ENCODE assay signal across 23 cellular contexts in genomic region chr4:24777528-24777927, GRCh38. TPM values are rescaled to one million over a fixed set of nuclear protein-coding genes. Genes with fewer than 3 reads are reported as not detected.
A peak's percentile ranks its signal among the peaks of the same experiment; 100 is the strongest.
DNase-seq lines count a peak whose midpoint lies in the region; ATAC-seq and TF ChIP-seq lines count a peak whose summit lies in the region.
"Had no signal": no experiment of that assay in that cellular context is flagged by ENCODE, and none has a peak within 500 bp of the region (broad histone marks: within the 10 kb centered on the region; RNA-seq: fewer than 3 reads in every experiment).

No MANE protein-coding gene starts in this region.

- H3F3A ChIP-seq in SK-N-SH (replicated peaks; ENCODE audit: insufficient read depth): peaks cover 28% of the 10 kb centered on the region

- no peak overlapping the region for H3K4me3 Mint-ChIP-seq in MCF 10A (ENCODE audit: unreplicated experiment)
- H3K4me3 Mint-ChIP-seq in T-helper 2 cell treated with Interferon-gamma antibody and Interleukin-4, amounts not matched to agents 5 μg/mL and 100 μg/mL, for 36 hours: no peak overlapping the region
- H3K4me3 Mint-ChIP-seq: CD4-positive, CD25-positive, alpha-beta regulatory T cell had no signal

- H3K27ac Mint-ChIP-seq in MCF 10A (ENCODE audit: low read depth, unreplicated experiment): no peak overlapping the region
- H3K27ac Mint-ChIP-seq in T-helper 2 cell treated with Interferon-gamma antibody and Interleukin-4, amounts not matched to agents 5 μg/mL and 100 μg/mL, for 36 hours: no peak overlapping the region
- H3K27ac Mint-ChIP-seq: CD4-positive, CD25-positive, alpha-beta regulatory T cell had no signal

- H3K9me3 ChIP-seq in breast epithelium: no peaks in the 10 kb centered on the region
- no peaks in the 10 kb centered on the region for H3K9me3 ChIP-seq in SK-N-SH
- H3K9me3 ChIP-seq in aorta (ENCODE audit: control insufficient read depth, low read length): no peaks in the 10 kb centered on the region
- H3K9me3 ChIP-seq: BE2C had no signal

- H3K4me1 Mint-ChIP-seq in MCF 10A (ENCODE audit: insufficient read depth, unreplicated experiment): peaks cover 45% of the 10 kb centered on the region
- H3K4me1 Mint-ChIP-seq in T-helper 2 cell treated with Interferon-gamma antibody and Interleukin-4, amounts not matched to agents 5 μg/mL and 100 μg/mL, for 36 hours (ENCODE audit: low read depth): no peaks in the 10 kb centered on the region
- H3K4me1 Mint-ChIP-seq: CD4-positive, CD25-positive, alpha-beta regulatory T cell had no signal

- H3K36me3 Mint-ChIP-seq in MCF 10A (ENCODE audit: insufficient read depth, unreplicated experiment): no peaks in the 10 kb centered on the region
- no peaks in the 10 kb centered on the region for H3K36me3 Mint-ChIP-seq in T-helper 2 cell treated with Interferon-gamma antibody and Interleukin-4, amounts not matched to agents 5 μg/mL and 100 μg/mL, for 36 hours (ENCODE audit: low read depth)
- H3K36me3 Mint-ChIP-seq: CD4-positive, CD25-positive, alpha-beta regulatory T cell had no signal

- peak overlapping the region; percentile 52; the same call in 1 of the 2 replicates for H3K4me2 ChIP-seq in SK-N-SH

- intact Hi-C loops in breast epithelium (cut with DNase I; ENCODE audit: low total_unique reads): no loop called here
- intact Hi-C loops in MCF 10A (cut with micrococcal nuclease): no loop called here
- intact Hi-C loops in sciatic nerve (cut with DNase I): no loop called here
- intact Hi-C loops in aorta (cut with DNase I): loop anchor here in 1 of 2 donors (5.0 kb wide), 2 partner anchors 45 to 90 kb away; no protein-coding TSS in a partner anchor

- H3K4me1 ChIP-seq in breast epithelium (peaks cover 5 to 23% of the 10 kb centered on the region in 2 donors), SK-N-SH (ENCODE audit: control insufficient read depth in 1 of 2, insufficient read depth in 2 of 2, low read depth in 1 of 2, low read length in 1 of 2) (peaks cover 3 to 26% of the 10 kb centered on the region in 2 experiments), aorta (ENCODE audit: control insufficient read depth in 1 of 2, insufficient read depth in 2 of 2, low read length in 2 of 2) (peaks cover 2 to 6% of the 10 kb centered on the region in 2 donors)
- H3K4me1 ChIP-seq: BE2C had no signal

- no peaks in the 10 kb centered on the region for H3K36me3 ChIP-seq in breast epithelium
- no peaks in the 10 kb centered on the region for H3K36me3 ChIP-seq in SK-N-SH (replicated peaks in 1 of 2; ENCODE audit: control insufficient read depth in 1 of 2, insufficient read depth in 2 of 2, low read length in 1 of 2)
- no peaks in the 10 kb centered on the region for H3K36me3 ChIP-seq in aorta (ENCODE audit: control insufficient read depth in 1 of 2, insufficient read depth in 2 of 2, low read length in 1 of 2)
- H3K36me3 ChIP-seq: BE2C had no signal

- no peak for TF ChIP-seq RAD21 in SK-N-SH (IDR thresholded peaks at IDR 0.05; ENCODE audit: low read length)

- H3K9me2 ChIP-seq in SK-N-SH: no peaks in the 10 kb centered on the region

- H3K27me3 Mint-ChIP-seq in MCF 10A (ENCODE audit: insufficient read depth, unreplicated experiment): no peaks in the 10 kb centered on the region
- no peaks in the 10 kb centered on the region for H3K27me3 Mint-ChIP-seq in T-helper 2 cell treated with Interferon-gamma antibody and Interleukin-4, amounts not matched to agents 5 μg/mL and 100 μg/mL, for 36 hours (ENCODE audit: low read depth)

- H3K4me3 ChIP-seq in breast epithelium (no peak overlapping the region), SK-N-SH (ENCODE audit: low read depth in 2 of 2, low read length in 1 of 2) (no peak overlapping the region), fibroblast of pulmonary artery (replicated peaks; ENCODE audit: low read depth, low read length) (no peak overlapping the region), aorta (ENCODE audit: low read length in 2 of 2) (no peak overlapping the region)

- TF ChIP-seq EP300 in SK-N-SH (IDR thresholded peaks at IDR 0.05; ENCODE audit: borderline replicate concordance in 1 of 2, low read depth in 1 of 2, low read length in 1 of 2): no peak

- H3K9me3 Mint-ChIP-seq in MCF 10A (ENCODE audit: unreplicated experiment): no peaks in the 10 kb centered on the region
- no peaks in the 10 kb centered on the region for H3K9me3 Mint-ChIP-seq in T-helper 2 cell treated with Interferon-gamma antibody and Interleukin-4, amounts not matched to agents 5 μg/mL and 100 μg/mL, for 36 hours

- no TSS peak for BruUV-seq in MCF 10A (replicated peaks; lab: Mats Ljungman, UMichigan)

- no peaks in the 10 kb centered on the region for H4K20me1 ChIP-seq in SK-N-SH (ENCODE audit: insufficient read depth)

- CTCF ChIA-PET in MCF 10A (lab: Yijun Ruan, JAX): interaction anchor here (0.6 to 0.9 kb wide), 2 partner anchors 20 to 202 kb away, joined by 3 read pairs; no protein-coding TSS in a partner anchor
- CTCF ChIA-PET in SK-N-SH (lab: Yijun Ruan, JAX): no interaction called here

- TF ChIP-seq POLR2A in breast epithelium (IDR thresholded peaks at IDR 0.05): no peak

- TF ChIP-seq CTCF in breast epithelium (IDR thresholded peaks at IDR 0.05): no peak
- no peak for TF ChIP-seq CTCF in MCF 10A (IDR thresholded peaks at IDR 0.05; ENCODE audit: unreplicated experiment)
- no peak for TF ChIP-seq CTCF in SK-N-SH (IDR thresholded peaks at IDR 0.05)
- TF ChIP-seq CTCF in fibroblast of pulmonary artery (IDR thresholded peaks at IDR 0.05; ENCODE audit: low read length, missing control alignments): no peak

- 19% methylated on average over 3 of the region's 3 CpGs for WGBS in SK-N-SH (ENCODE audit: low lambda C conversion rate)
- WGBS in aorta, 2 donors: 31 to 44% methylated on average over 3 of the region's 3 CpGs

- DNase-seq in breast epithelium (ENCODE audit: low spot score in 2 of 2): no peak
- no peak for DNase-seq in MCF 10A (ENCODE audit: unreplicated experiment)
- no peak for DNase-seq in SK-N-SH
- DNase-seq in fibroblast of pulmonary artery (ENCODE audit: low read depth): peak; percentile 45
- no peak for DNase-seq in sciatic nerve (ENCODE audit: low spot score)
- DNase-seq in aorta: no peak
- DNase-seq in T-helper 2 cell treated with Interferon-gamma antibody and Interleukin-4, amounts not matched to agents 5 μg/mL and 100 μg/mL, for 36 hours (ENCODE audit: low spot score): no peak
- no peak for DNase-seq in DMS114 treated with DMSO at 0.1 percent for 48 hours (lab: John Stamatoyannopoulos, UW; ENCODE audit: unreplicated experiment)
- DNase-seq: BE2C; CD4-positive, CD25-positive, alpha-beta regulatory T cell; COR-L47; DMS153; GDM1; H7; NCI-H1092 treated with DMSO at 0.1 percent for 48 hours; NCI-H146; NCI-H2029 treated with DMSO at 0.1 percent for 48 hours; NCI-H748 treated with DMSO at 0.1 percent for 48 hours; SHP77 treated with DMSO at 0.1 percent for 48 hours had no signal

- ATAC-seq in sciatic nerve (peak; percentile 14), aorta (ENCODE audit: low FRiP score) (no peak)

- no peak overlapping the region for H3K9ac ChIP-seq in SK-N-SH

- peak overlapping the region; percentile 30 to 80 for H3K27ac ChIP-seq in breast epithelium
- H3K27ac ChIP-seq in SK-N-SH (ENCODE audit: low read depth in 2 of 2, low read length in 1 of 2): peak overlapping the region; percentile 80 to 87; a peak in 3 of 4 replicates
- H3K27ac ChIP-seq in aorta (ENCODE audit: low read depth in 1 of 2, low read length in 2 of 2): no peak overlapping the region
- H3K27ac ChIP-seq: 22Rv1 had no signal

- no peak overlapping the region for H2AFZ ChIP-seq in SK-N-SH (ENCODE audit: low read depth)

- no peaks in the 10 kb centered on the region for H3K27me3 ChIP-seq in breast epithelium
- no peaks in the 10 kb centered on the region for H3K27me3 ChIP-seq in SK-N-SH (ENCODE audit: insufficient read depth)
- no peaks in the 10 kb centered on the region for H3K27me3 ChIP-seq in aorta (ENCODE audit: control insufficient read depth in 1 of 2, insufficient read depth in 2 of 2, low read length in 1 of 2)
- H3K27me3 ChIP-seq: BE2C had no signal

- POLR2A ChIA-PET in MCF 10A (lab: Yijun Ruan, JAX) (interaction anchor here (0.5 to 3.1 kb wide), 5 partner anchors 14 to 224 kb away, joined by 3 to 15 read pairs (median 3); no protein-coding TSS in a partner anchor), SK-N-SH (lab: Yijun Ruan, JAX) (no interaction called here)

- no peaks in the 10 kb centered on the region for H3K79me2 ChIP-seq in SK-N-SH (ENCODE audit: insufficient read depth)

TF ChIP-seq in SK-N-SH, 30 proteins besides CTCF, POLR2A, EP300 and RAD21 (continues in another document):
- TF ChIP-seq FOXM1 (IDR thresholded peaks at IDR 0.05; ENCODE audit: low read depth) (no peak), NFIC (IDR thresholded peaks at IDR 0.05; ENCODE audit: borderline replicate concordance) (no peak), GATA2 (CRISPR knock-in tag; IDR thresholded peaks at IDR 0.05) (no peak), ELF1 (IDR thresholded peaks at IDR 0.05) (no peak)
- TF ChIP-seq, protein P1, sequence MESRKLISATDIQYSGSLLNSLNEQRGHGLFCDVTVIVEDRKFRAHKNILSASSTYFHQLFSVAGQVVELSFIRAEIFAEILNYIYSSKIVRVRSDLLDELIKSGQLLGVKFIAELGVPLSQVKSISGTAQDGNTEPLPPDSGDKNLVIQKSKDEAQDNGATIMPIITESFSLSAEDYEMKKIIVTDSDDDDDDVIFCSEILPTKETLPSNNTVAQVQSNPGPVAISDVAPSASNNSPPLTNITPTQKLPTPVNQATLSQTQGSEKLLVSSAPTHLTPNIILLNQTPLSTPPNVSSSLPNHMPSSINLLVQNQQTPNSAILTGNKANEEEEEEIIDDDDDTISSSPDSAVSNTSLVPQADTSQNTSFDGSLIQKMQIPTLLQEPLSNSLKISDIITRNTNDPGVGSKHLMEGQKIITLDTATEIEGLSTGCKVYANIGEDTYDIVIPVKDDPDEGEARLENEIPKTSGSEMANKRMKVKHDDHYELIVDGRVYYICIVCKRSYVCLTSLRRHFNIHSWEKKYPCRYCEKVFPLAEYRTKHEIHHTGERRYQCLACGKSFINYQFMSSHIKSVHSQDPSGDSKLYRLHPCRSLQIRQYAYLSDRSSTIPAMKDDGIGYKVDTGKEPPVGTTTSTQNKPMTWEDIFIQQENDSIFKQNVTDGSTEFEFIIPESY (IDR thresholded peaks at IDR 0.05; ENCODE audit: borderline replicate concordance, low read depth): no peak
- TF ChIP-seq, protein P2, sequence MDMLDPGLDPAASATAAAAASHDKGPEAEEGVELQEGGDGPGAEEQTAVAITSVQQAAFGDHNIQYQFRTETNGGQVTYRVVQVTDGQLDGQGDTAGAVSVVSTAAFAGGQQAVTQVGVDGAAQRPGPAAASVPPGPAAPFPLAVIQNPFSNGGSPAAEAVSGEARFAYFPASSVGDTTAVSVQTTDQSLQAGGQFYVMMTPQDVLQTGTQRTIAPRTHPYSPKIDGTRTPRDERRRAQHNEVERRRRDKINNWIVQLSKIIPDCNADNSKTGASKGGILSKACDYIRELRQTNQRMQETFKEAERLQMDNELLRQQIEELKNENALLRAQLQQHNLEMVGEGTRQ (IDR thresholded peaks at IDR 0.05; ENCODE audit: borderline replicate concordance, low read depth, low read length): no peak

RNA-seq across cellular contexts. Expression of gene SOD3, which starts 17.8 kb away (rescaled TPM):
- 100 to 1,000 TPM in 1 of 3 donors, 10 to 100 TPM in 2; 22.0 to 131 (median 77.3) TPM for total RNA-seq in breast epithelium
- total RNA-seq in MCF 10A (2022): not detected in 2 replicates
- polyA plus RNA-seq in SK-N-SH (2012; rRNA removed): 12.0 and 21.6 TPM in 2 replicates
- polyA plus RNA-seq in SK-N-SH (2012; cell fraction: cytosol; rRNA removed): 12.9 and 23.2 TPM in 2 replicates
- polyA plus RNA-seq in SK-N-SH (2012; cell fraction: nucleus; rRNA removed): 25.5 and 31.9 TPM in 2 replicates
- 178 TPM for total RNA-seq in sciatic nerve
- 100 to 1,000 TPM; 356 to 380 TPM for total RNA-seq in aorta
- polyA plus RNA-seq in aorta: 100 to 1,000 TPM; 108 to 315 TPM
- total RNA-seq: CD4-positive, CD25-positive, alpha-beta regulatory T cell; LHCN-M2; NCI-H460; OCI-LY7 had no signal
- polyA plus RNA-seq: CD4-positive, CD25-positive, alpha-beta regulatory T cell had no signal

Comparison
In these comparisons a context has a peak if more than half of its experiments do, and no peak if none do; other contexts are left out.
1. RNA of gene SOD3, which starts 17.8 kb away (total RNA-seq): 356 to 380 TPM in aorta, 178 TPM in sciatic nerve (single experiment) and 22.0 to 131 TPM in breast epithelium; not detected in MCF 10A; every median in the first group is over 10 times any median in the second.
2. H3K27ac ChIP-seq: peak in breast epithelium (2 of 2) and SK-N-SH (2 of 2); none in aorta (0 of 2).